In genomic region chrX:96650023-96650422, GRCh38 we compare ENCODE assay signal across 15 cellular contexts. TPM values are rescaled to one million over a fixed set of nuclear protein-coding genes. Genes with fewer than 3 reads are reported as not detected.
DNase-seq lines count a peak whose midpoint lies in the region; ATAC-seq and TF ChIP-seq lines count a peak whose summit lies in the region.
"Had no signal": no experiment of that assay in that cellular context is flagged by ENCODE, and none has a peak within 500 bp of the region (broad histone marks: within the 10 kb centered on the region; RNA-seq: fewer than 3 reads in every experiment).

No MANE protein-coding gene starts in this region.

- H3K4me1 ChIP-seq in prostate gland (replicated peaks): no peaks in the 10 kb centered on the region

- no peaks in the 10 kb centered on the region for H3K27me3 ChIP-seq in prostate gland (replicated peaks; ENCODE audit: insufficient read depth)

- H3K27ac ChIP-seq in prostate gland (no peak overlapping the region), coronary artery (no peak overlapping the region)
- H3K27ac ChIP-seq: C4-2B had no signal

- no peak overlapping the region for H3K4me3 ChIP-seq in GM12865 (ENCODE audit: low read depth, low read length)
- no peak overlapping the region for H3K4me3 ChIP-seq in prostate gland
- no peak overlapping the region for H3K4me3 ChIP-seq in coronary artery
- H3K4me3 ChIP-seq: GM23338 had no signal

- ATAC-seq in GM18858 (IDR thresholded peaks at IDR 0.05; ENCODE audit: unreplicated experiment): peak; percentile 47
- no peak for ATAC-seq in HG03469 (IDR thresholded peaks at IDR 0.05; ENCODE audit: unreplicated experiment)
- ATAC-seq: GM23338 had no signal

- WGBS in prostate gland: 73% methylated on average over 2 of the region's 2 CpGs

- TF ChIP-seq CTCF in GM12865 (IDR thresholded peaks at IDR 0.05; ENCODE audit: insufficient read depth, low read depth, low read length, missing control alignments) (no peak), prostate gland (IDR thresholded peaks at IDR 0.05) (no peak), coronary artery (IDR thresholded peaks at IDR 0.05) (no peak)

- no peaks in the 10 kb centered on the region for H3K36me3 ChIP-seq in prostate gland

- peak; percentile 0 for DNase-seq in GM12865 (ENCODE audit: low read depth)
- DNase-seq in MV-4-11 (lab: John Stamatoyannopoulos, UW): peak; percentile 6
- peak; percentile 1 for DNase-seq in RPMI7951 (ENCODE audit: low read depth)
- no peak for DNase-seq in AG08396 (ENCODE audit: low spot score)
- no peak for DNase-seq in prostate gland (ENCODE audit: low spot score)
- no peak for DNase-seq in coronary artery (ENCODE audit: low spot score)
- DNase-seq: AML-193; Caco-2; CD4-positive, alpha-beta T cell; HCEC 1CT; KG1 had no signal

- TF ChIP-seq POLR2A in prostate gland (IDR thresholded peaks at IDR 0.05): no peak

- H3K9me3 ChIP-seq in prostate gland: no peaks in the 10 kb centered on the region
- H3K9me3 ChIP-seq: Caco-2 had no signal

- intact Hi-C loops in prostate gland (cut with DNase I): no loop called here

RNA-seq across cellular contexts. Expression of gene DIAPH2, which starts 34.6 kb away (rescaled TPM):
- 7.2 and 8.4 TPM in 2 replicates for total RNA-seq in RPMI7951 (2014; rRNA removed; shearing (Covaris generic))
- total RNA-seq in prostate gland: 10 to 100 TPM in 1 of 2 donors, 1 to 10 TPM in 1; 8.1 to 44.8 TPM

Comparison
In these comparisons a context has a peak if more than half of its experiments do, and no peak if none do; other contexts are left out.
1. DNase-seq: peak in GM12865 (single experiment), MV-4-11 (single experiment) and RPMI7951 (single experiment); none in AG08396 (single experiment), prostate gland (single experiment) and coronary artery (single experiment).